In genomic region chr16:17320009-17320408, GRCh38 we compare ENCODE assay signal across 15 cellular contexts.
"Had no signal": no experiment of that assay in that cellular context is flagged by ENCODE, and none has a peak within 500 bp of the region (broad histone marks: within the 10 kb centered on the region; RNA-seq: fewer than 3 reads in every experiment).

No MANE protein-coding gene starts in this region.

- ATAC-seq: activated naive CD4-positive, alpha-beta T cell treated with anti-CD3 and anti-CD28 coated beads, Interleukin-2, amount 50 U/mL, for 72 hours; left colon; stimulated activated naive CD8-positive, alpha-beta T cell treated with anti-CD3 and anti-CD28 coated beads, Interleukin-15, amount 100 ng/mL, for 72 hours had no signal

- H3K36me3 ChIP-seq: thoracic aorta had no signal

- H3K4me3 ChIP-seq: thoracic aorta had no signal

- H3K27me3 Mint-ChIP-seq: activated CD4-positive, alpha-beta memory T cell treated with anti-CD3 and anti-CD28 coated beads, Interleukin-2, amount 10 ng/mL, durations not matched to agents 7 days and 5 days; stimulated activated naive CD8-positive, alpha-beta T cell treated with anti-CD3 and anti-CD28 coated beads, Interleukin-15, amount 100 ng/mL, for 72 hours had no signal

- H3K27ac Mint-ChIP-seq: activated CD4-positive, alpha-beta memory T cell treated with anti-CD3 and anti-CD28 coated beads, Interleukin-2, amount 10 ng/mL, durations not matched to agents 7 days and 5 days; activated naive CD4-positive, alpha-beta T cell treated with anti-CD3 and anti-CD28 coated beads, Interleukin-2, amount 50 U/mL, for 72 hours; nephron had no signal

- H3K4me3 Mint-ChIP-seq: activated CD4-positive, alpha-beta memory T cell treated with anti-CD3 and anti-CD28 coated beads, Interleukin-2, amount 10 ng/mL, durations not matched to agents 7 days and 5 days; nephron; stimulated activated naive CD8-positive, alpha-beta T cell treated with anti-CD3 and anti-CD28 coated beads, Interleukin-15, amount 100 ng/mL, for 72 hours had no signal

- H3K9me3 Mint-ChIP-seq: activated CD4-positive, alpha-beta memory T cell treated with anti-CD3 and anti-CD28 coated beads, Interleukin-2, amount 10 ng/mL, durations not matched to agents 7 days and 5 days; nephron had no signal

- H3K9me3 ChIP-seq: thoracic aorta had no signal

- DNase-seq: activated CD4-positive, alpha-beta memory T cell treated with anti-CD3 and anti-CD28 coated beads, Interleukin-2, amount 10 ng/mL, durations not matched to agents 7 days and 5 days; anterior cingulate cortex; cerebellar nuclear complex; dermis blood vessel endothelial cell; erythroblast; glutamatergic neuron; left colon; stimulated activated CD4-positive, alpha-beta T cell treated with anti-CD3 and anti-CD28 coated beads, Interleukin-4, amount 100 ng/mL, for 1 hour; stimulated activated CD8-positive, alpha-beta memory T cell treated with anti-CD3 and anti-CD28 coated beads, Interleukin-4, amount 100 ng/mL, for 48 hours; stimulated activated naive CD8-positive, alpha-beta T cell treated with anti-CD3 and anti-CD28 coated beads, Interleukin-15, amount 100 ng/mL, for 72 hours; SW 1271; T-helper 9 cell had no signal

- H3K27ac ChIP-seq: thoracic aorta had no signal
